Comparison of ENCODE assay signal across 9 cellular contexts in genomic region chr19:44718441-44719261, GRCh38. TPM values are rescaled to one million over a fixed set of nuclear protein-coding genes. Genes with fewer than 3 reads are reported as not detected.
A peak's percentile ranks its signal among the peaks of the same experiment; 100 is the strongest.
DNase-seq lines count a peak whose midpoint lies in the region; ATAC-seq and TF ChIP-seq lines count a peak whose summit lies in the region.
"Had no signal": no experiment of that assay in that cellular context is flagged by ENCODE, and none has a peak within 500 bp of the region (broad histone marks: within the 10 kb centered on the region; RNA-seq: fewer than 3 reads in every experiment).

No MANE protein-coding gene starts in this region.

- H2AFZ ChIP-seq in fibroblast of lung (ENCODE audit: low read length) = peak overlapping the region; percentile 57

- no peaks in the 10 kb centered on the region for H3K27me3 ChIP-seq in BLaER1 treated with 17β-estradiol and CSF1 and Interleukin-3, amounts not matched to agents 10 nM and 100 nM
- H3K27me3 ChIP-seq in fibroblast of lung (ENCODE audit: control insufficient read depth, insufficient read depth, low read length) = no peaks in the 10 kb centered on the region

- no peaks in the 10 kb centered on the region for H4K20me1 ChIP-seq in BLaER1 treated with 17β-estradiol and CSF1 and Interleukin-3, amounts not matched to agents 10 nM and 100 nM
- no peaks in the 10 kb centered on the region for H4K20me1 ChIP-seq in fibroblast of lung (ENCODE audit: control insufficient read depth, extremely low read depth, insufficient read depth, low read length)

- peak overlapping the region in 1 of 10 experiments; percentile 12; a peak in 1 of 20 replicates for H3K4me3 ChIP-seq in BLaER1 treated with 17β-estradiol and CSF1 and Interleukin-3, amounts not matched to agents 10 nM and 100 nM
- no peak overlapping the region for H3K4me3 ChIP-seq in fibroblast of lung (replicated peaks in 1 of 4; ENCODE audit: control extremely low read depth in 1 of 4, insufficient read depth in 1 of 4, low read depth in 3 of 4, low read length in 4 of 4)

- H3K9ac ChIP-seq in BLaER1 treated with 17β-estradiol and CSF1 and Interleukin-3, amounts not matched to agents 10 nM and 100 nM = peak overlapping the region in 3 of 11 experiments; percentile 27 to 46 (median 38); a peak in 3 of 22 replicates
- H3K9ac ChIP-seq in fibroblast of lung (ENCODE audit: insufficient read depth, low read length) = no peak overlapping the region

- TF ChIP-seq CTCF in fibroblast of lung (conservative IDR thresholded peaks at IDR 0.05 in 1 of 2, IDR thresholded peaks at IDR 0.05 in 1 of 2; ENCODE audit: low read depth in 1 of 2, low read length in 2 of 2) = no peak

- H3K9me3 Mint-ChIP-seq in T-helper 2 cell treated with Interferon-gamma antibody and Interleukin-4, amounts not matched to agents 5 μg/mL and 100 μg/mL, for 36 hours = peaks cover 19% of the 10 kb centered on the region

- H3K27me3 Mint-ChIP-seq in T-helper 2 cell treated with Interferon-gamma antibody and Interleukin-4, amounts not matched to agents 5 μg/mL and 100 μg/mL, for 36 hours (ENCODE audit: low read depth) = no peaks in the 10 kb centered on the region

- H3K4me1 Mint-ChIP-seq in T-helper 2 cell treated with Interferon-gamma antibody and Interleukin-4, amounts not matched to agents 5 μg/mL and 100 μg/mL, for 36 hours (ENCODE audit: low read depth) = peaks cover 15% of the 10 kb centered on the region

- ATAC-seq in GM18868 (IDR thresholded peaks at IDR 0.05; ENCODE audit: unreplicated experiment) = no peak

- peaks cover 28 to 59% (median 52%) of the 10 kb centered on the region in 10 experiments for H3K4me1 ChIP-seq in BLaER1 treated with 17β-estradiol and CSF1 and Interleukin-3, amounts not matched to agents 10 nM and 100 nM
- peaks cover 6% of the 10 kb centered on the region for H3K4me1 ChIP-seq in fibroblast of lung (ENCODE audit: control insufficient read depth, extremely low read depth, insufficient read depth, low read length)

- peak overlapping the region in 5 of 11 experiments; percentile 5 to 33 (median 26); a peak in 6 of 22 replicates for H3K27ac ChIP-seq in BLaER1 treated with 17β-estradiol and CSF1 and Interleukin-3, amounts not matched to agents 10 nM and 100 nM
- H3K27ac ChIP-seq in fibroblast of lung (ENCODE audit: insufficient read depth, low read length) = peak overlapping the region; percentile 50

- H3K36me3 Mint-ChIP-seq in T-helper 2 cell treated with Interferon-gamma antibody and Interleukin-4, amounts not matched to agents 5 μg/mL and 100 μg/mL, for 36 hours (ENCODE audit: low read depth) = peaks cover 1% of the 10 kb centered on the region

- peak overlapping the region in 8 of 11 experiments; percentile 15 to 91 (median 83); a peak in 15 of 22 replicates for H3K4me2 ChIP-seq in BLaER1 treated with 17β-estradiol and CSF1 and Interleukin-3, amounts not matched to agents 10 nM and 100 nM
- peak overlapping the region; percentile 61 for H3K4me2 ChIP-seq in fibroblast of lung (ENCODE audit: extremely low read depth, insufficient read depth, low read length)

- peaks cover 15 to 21% (median 18%) of the 10 kb centered on the region in 11 experiments for H3K9me3 ChIP-seq in BLaER1 treated with 17β-estradiol and CSF1 and Interleukin-3, amounts not matched to agents 10 nM and 100 nM (replicated peaks in 1 of 11)
- H3K9me3 ChIP-seq in fibroblast of lung (ENCODE audit: control insufficient read depth, insufficient read depth, low read depth, low read length) = no peaks in the 10 kb centered on the region

- DNase-seq in NCI-H2227 (lab: John Stamatoyannopoulos, UW; ENCODE audit: unreplicated experiment) = peak; percentile 30
- DNase-seq in fibroblast of lung (ENCODE audit: low read depth in 2 of 2) = peak; percentile 70 to 73
- DNase-seq in myocyte (ENCODE audit: low read depth) = peak; percentile 91
- DNase-seq in activated CD8-positive, alpha-beta memory T cell treated with anti-CD3 and anti-CD28 coated beads, Interleukin-2, amount 50 U/mL, for 4 hours = no peak
- no peak for DNase-seq in superior temporal gyrus (ENCODE audit: extremely low spot score)
- no peak for DNase-seq in T-helper 2 cell treated with Interferon-gamma antibody and Interleukin-4, amounts not matched to agents 5 μg/mL and 100 μg/mL, for 36 hours (ENCODE audit: low spot score)
- DNase-seq: T-helper 9 cell had no signal

- no peaks in the 10 kb centered on the region for H3K79me2 ChIP-seq in fibroblast of lung (ENCODE audit: control insufficient read depth, insufficient read depth, low read length)

- H3K27ac Mint-ChIP-seq in T-helper 2 cell treated with Interferon-gamma antibody and Interleukin-4, amounts not matched to agents 5 μg/mL and 100 μg/mL, for 36 hours = no peak overlapping the region

- no peak overlapping the region for H3K4me3 Mint-ChIP-seq in T-helper 2 cell treated with Interferon-gamma antibody and Interleukin-4, amounts not matched to agents 5 μg/mL and 100 μg/mL, for 36 hours

- H3K36me3 ChIP-seq in BLaER1 treated with 17β-estradiol and CSF1 and Interleukin-3, amounts not matched to agents 10 nM and 100 nM = peaks cover 0 to 5% (median 0%) of the 10 kb centered on the region in 11 experiments; a peak in 1 of 22 replicates
- no peaks in the 10 kb centered on the region for H3K36me3 ChIP-seq in fibroblast of lung (ENCODE audit: control insufficient read depth, insufficient read depth, low read length)

RNA-seq across cellular contexts. Expression of gene CEACAM16, which starts 19.7 kb away (rescaled TPM):
- total RNA-seq in fibroblast of lung = under 0.01 TPM in 1 of 2 replicates, not detected in the other
- not detected in 2 replicates for polyA plus RNA-seq in fibroblast of lung
- polyA plus RNA-seq in fibroblast of lung (2012) = not detected in 2 replicates
- polyA minus RNA-seq in fibroblast of lung (ENCODE audit: low replicate concordance) = not detected in 2 replicates
- total RNA-seq in myocyte = 5.0 and 6.1 TPM in 2 replicates
- polyA plus RNA-seq in myocyte (2012) = 5.7 TPM

RNA-seq across cellular contexts. Expression of gene BCL3, which starts 29.9 kb away (rescaled TPM):
- total RNA-seq in fibroblast of lung = 10.8 and 20.6 TPM in 2 replicates
- 6.8 and 10.7 TPM in 2 replicates for polyA plus RNA-seq in fibroblast of lung
- polyA plus RNA-seq in fibroblast of lung (2012) = 50.8 and 53.1 TPM in 2 replicates
- 37.8 and 45.9 TPM in 2 replicates for polyA minus RNA-seq in fibroblast of lung (ENCODE audit: low replicate concordance)
- total RNA-seq in myocyte = 25.8 and 28.6 TPM in 2 replicates
- polyA plus RNA-seq in myocyte (2012) = 8.1 TPM

RNA-seq across cellular contexts. Expression of gene CEACAM19, which starts 47.4 kb away (rescaled TPM):
- total RNA-seq in fibroblast of lung (3.1 and 7.8 TPM in 2 replicates), myocyte (4.9 and 6.9 TPM in 2 replicates)
- polyA plus RNA-seq in fibroblast of lung = 7.7 and 9.9 TPM in 2 replicates
- polyA plus RNA-seq in fibroblast of lung (2012) = 13.4 and 17.4 TPM in 2 replicates
- 9.1 and 12.4 TPM in 2 replicates for polyA minus RNA-seq in fibroblast of lung (ENCODE audit: low replicate concordance)
- 7.6 TPM for polyA plus RNA-seq in myocyte (2012)

RNA-seq across cellular contexts. Expression of gene CBLC, which starts 59.0 kb away (rescaled TPM):
- total RNA-seq in fibroblast of lung (under 0.01 and 0.33 TPM in 2 replicates), myocyte (not detected in 2 replicates)
- polyA plus RNA-seq in fibroblast of lung = 0.06 TPM in 1 of 2 replicates, not detected in the other
- polyA plus RNA-seq in fibroblast of lung (2012) = not detected in 2 replicates
- not detected in 2 replicates for polyA minus RNA-seq in fibroblast of lung (ENCODE audit: low replicate concordance)
- not detected for polyA plus RNA-seq in myocyte (2012)

Comparison
In these comparisons a context has a peak if more than half of its experiments do, and no peak if none do; other contexts are left out.
1. DNase-seq: peak in NCI-H2227 (single experiment), fibroblast of lung (2 of 2) and myocyte (single experiment); none in activated CD8-positive, alpha-beta memory T cell treated with anti-CD3 and anti-CD28 coated beads, Interleukin-2, amount 50 U/mL, for 4 hours (single experiment), superior temporal gyrus (single experiment) and T-helper 2 cell treated with Interferon-gamma antibody and Interleukin-4, amounts not matched to agents 5 μg/mL and 100 μg/mL, for 36 hours (single experiment).